8 cellular contexts compared by ENCODE assay signal in the genomic region with DNA sequence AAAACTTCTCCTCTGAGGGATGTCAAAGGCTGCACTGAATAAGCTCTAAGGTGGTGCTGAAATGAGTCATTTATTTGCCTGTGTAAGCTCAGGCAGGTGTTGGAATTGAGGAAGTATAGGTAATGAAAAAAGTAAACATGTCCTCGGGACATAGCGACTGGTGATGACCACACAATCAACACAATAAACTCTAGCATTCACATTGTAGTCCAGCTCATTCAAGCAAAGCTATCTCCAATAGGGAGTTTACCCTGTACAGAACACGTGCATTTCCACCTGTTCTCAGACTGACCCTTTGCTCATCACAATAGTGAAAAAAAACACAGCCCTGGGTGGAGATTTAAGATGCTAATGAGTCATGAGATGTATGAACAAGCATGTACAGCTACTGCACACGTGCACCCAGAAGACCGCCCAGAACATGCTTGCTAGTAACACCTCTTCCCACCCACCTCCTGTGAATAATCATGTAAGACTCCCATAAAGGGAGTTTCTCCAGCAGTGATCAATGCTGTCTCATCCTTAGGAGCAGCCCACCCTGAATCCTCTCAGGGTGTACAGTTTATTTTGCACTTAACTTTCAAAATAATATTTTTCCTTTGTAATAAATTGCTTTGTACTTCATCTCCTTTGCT. TPM values are rescaled to one million over a fixed set of nuclear protein-coding genes. Genes with fewer than 3 reads are reported as not detected.
DNase-seq lines count a peak whose midpoint lies in the region; ATAC-seq and TF ChIP-seq lines count a peak whose summit lies in the region.

No MANE protein-coding gene starts in this region.

- H3K9ac ChIP-seq in SU-DHL-6 (ENCODE audit: low read length) (peak overlapping the region; percentile 34), liver (ENCODE audit: low read depth in 1 of 2, low read length in 2 of 2) (peak overlapping the region; percentile 70 to 93)

- TF ChIP-seq CTCF in GM23338 (conservative IDR thresholded peaks at IDR 0.05; ENCODE audit: low read depth in 2 of 2) (no peak), SU-DHL-6 (IDR thresholded peaks at IDR 0.05; ENCODE audit: insufficient read depth, low read length, poor library complexity, severe bottlenecking) (no peak), astrocyte of the cerebellum (IDR thresholded peaks at IDR 0.05; ENCODE audit: low read depth, low read length, missing control alignments) (no peak), liver (IDR thresholded peaks at IDR 0.05; ENCODE audit: low read depth, low read length, missing input control) (no peak)

- H3K4me3 ChIP-seq in GM23338 (0 out of 2 replicates have a peak overlapping the region, but pooled peaks have one; percentile 18), SU-DHL-6 (ENCODE audit: insufficient read depth, low read length, poor library complexity, severe bottlenecking) (peak overlapping the region; percentile 44), astrocyte of the cerebellum (ENCODE audit: low read depth, low read length) (peak overlapping the region; percentile 2), liver (ENCODE audit: low read depth in 1 of 3, low read length in 3 of 3) (peak overlapping the region; percentile 60 to 84 (median 70))

- H3K79me2 ChIP-seq in GM23338 (replicated peaks; ENCODE audit: insufficient read depth): no peaks in the 10 kb centered on the region
- peaks cover 26% of the 10 kb centered on the region for H3K79me2 ChIP-seq in SU-DHL-6 (ENCODE audit: insufficient read depth, low read length)

- H2AFZ ChIP-seq in GM23338: no peak overlapping the region
- no peak overlapping the region for H2AFZ ChIP-seq in SU-DHL-6 (ENCODE audit: low read depth, low read length, severe bottlenecking)

- H3K27ac ChIP-seq in GM23338 (ENCODE audit: low read depth) (peak overlapping the region; percentile 70; the same call in 1 of the 2 replicates), SU-DHL-6 (ENCODE audit: low read depth, low read length) (peak overlapping the region; percentile 90), liver (ENCODE audit: low read depth in 1 of 2, low read length in 2 of 2) (peak overlapping the region; percentile 96)

- H3F3A ChIP-seq in GM23338 (replicated peaks; ENCODE audit: low read depth) (no peaks in the 10 kb centered on the region), SU-DHL-6 (ENCODE audit: insufficient read depth) (peaks cover 32% of the 10 kb centered on the region)

- H3K9me2 ChIP-seq in GM23338 (ENCODE audit: insufficient read depth) (no peaks in the 10 kb centered on the region; the same call in 1 of the 2 replicates), SU-DHL-6 (replicated peaks; ENCODE audit: insufficient read depth, low read length) (no peaks in the 10 kb centered on the region)

- H3K36me3 ChIP-seq in GM23338 (ENCODE audit: insufficient read depth) (no peaks in the 10 kb centered on the region), SU-DHL-6 (ENCODE audit: low read length) (peaks cover 8% of the 10 kb centered on the region), liver (ENCODE audit: control insufficient read depth in 4 of 4, insufficient read depth in 3 of 4, low read depth in 1 of 4, low read length in 3 of 4) (peaks cover 0 to 1% (median 0%) of the 10 kb centered on the region in 4 donors)

- H3K4me2 ChIP-seq in GM23338 (peak overlapping the region; percentile 68), SU-DHL-6 (ENCODE audit: low read depth, low read length, poor library complexity, severe bottlenecking) (peak overlapping the region; percentile 73)

- no peak for TF ChIP-seq RAD21 in liver (IDR thresholded peaks at IDR 0.05)

- H4K20me1 ChIP-seq in GM23338 (replicated peaks; ENCODE audit: insufficient read depth) (no peaks in the 10 kb centered on the region), SU-DHL-6 (ENCODE audit: low read depth, low read length) (no peaks in the 10 kb centered on the region)

- peaks cover 15% of the 10 kb centered on the region for H3K36me3 Mint-ChIP-seq in GM23338 (ENCODE audit: low read depth)

- H3K9me3 Mint-ChIP-seq in GM23338: peaks cover 14% of the 10 kb centered on the region

- peak overlapping the region; percentile 43; the same call in 1 of the 2 replicates for H3K27ac Mint-ChIP-seq in GM23338

- 28% methylated on average over 5 of the region's 5 CpGs for WGBS in liver

- peaks cover 17% of the 10 kb centered on the region for H3K4me1 Mint-ChIP-seq in GM23338

- 0 out of 3 replicates have a peak, but pooled peaks have one; percentile 14 for ATAC-seq in GM23338

- H3K4me1 ChIP-seq in GM23338 (ENCODE audit: insufficient read depth) (peaks cover 10% of the 10 kb centered on the region), liver (ENCODE audit: control insufficient read depth in 4 of 4, insufficient read depth in 4 of 4, low read length in 3 of 4) (peaks cover 2 to 31% (median 9%) of the 10 kb centered on the region in 4 donors)

- H3K27me3 Mint-ChIP-seq in GM23338 (ENCODE audit: insufficient read depth, low read depth, poor library complexity): peaks cover 10% of the 10 kb centered on the region

- H3K4me3 Mint-ChIP-seq in GM23338: no peak overlapping the region

- peak; percentile 97 for DNase-seq in ELR (ENCODE audit: low read depth)
- no peak for DNase-seq in GM23338 (ENCODE audit: low spot score)
- peak; percentile 76 for DNase-seq in LHCN-M2 (ENCODE audit: low read depth)
- no peak for DNase-seq in astrocyte of the cerebellum (ENCODE audit: low read depth)
- DNase-seq in stimulated activated CD8-positive, alpha-beta memory T cell treated with anti-CD3 and anti-CD28 coated beads, Interleukin-7, amount 100 ng/mL, for 24 hours (ENCODE audit: low read depth): peak; percentile 32
- no peak for DNase-seq in SKM-1 (lab: John Stamatoyannopoulos, UW; ENCODE audit: unreplicated experiment)

- no peaks in the 10 kb centered on the region for H3K27me3 ChIP-seq in GM23338 (ENCODE audit: insufficient read depth)
- no peaks in the 10 kb centered on the region for H3K27me3 ChIP-seq in SU-DHL-6 (ENCODE audit: low read length)
- no peaks in the 10 kb centered on the region for H3K27me3 ChIP-seq in liver (ENCODE audit: control insufficient read depth in 4 of 4, insufficient read depth in 4 of 4, low read length in 3 of 4)

- no peaks in the 10 kb centered on the region for H3K9me3 ChIP-seq in SU-DHL-6 (ENCODE audit: insufficient read depth, low read length)
- no peaks in the 10 kb centered on the region for H3K9me3 ChIP-seq in liver (ENCODE audit: control insufficient read depth in 4 of 4, low read length in 3 of 4)

- in situ Hi-C loops in astrocyte of the cerebellum (cut with HindIII; ENCODE audit: low sequenced_read_pairs): no loop called here

TF ChIP-seq in GM23338, 12 proteins besides CTCF, POLR2A, EP300 and RAD21 (continues in another document):
- TF ChIP-seq EZH2 (IDR thresholded peaks at IDR 0.05; ENCODE audit: low read depth, unreplicated experiment): no peak

TF ChIP-seq in liver, 16 proteins besides CTCF, POLR2A, EP300 and RAD21 (continues in another document):
- TF ChIP-seq EGR1 (IDR thresholded peaks at IDR 0.05; ENCODE audit: low read depth in 2 of 2) (peak in 1 of 2 donors; percentile 18), RXRA (IDR thresholded peaks at IDR 0.05) (no peak), HNF4G (IDR thresholded peaks at IDR 0.05) (no peak), HNF4A (conservative IDR thresholded peaks at IDR 0.05) (peak; percentile 29 to 43), FOXA2 (IDR thresholded peaks at IDR 0.05) (peak; percentile 25), YY1 (IDR thresholded peaks at IDR 0.05) (no peak)
- TF ChIP-seq, protein P1, sequence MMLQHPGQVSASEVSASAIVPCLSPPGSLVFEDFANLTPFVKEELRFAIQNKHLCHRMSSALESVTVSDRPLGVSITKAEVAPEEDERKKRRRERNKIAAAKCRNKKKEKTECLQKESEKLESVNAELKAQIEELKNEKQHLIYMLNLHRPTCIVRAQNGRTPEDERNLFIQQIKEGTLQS (IDR thresholded peaks at IDR 0.05): no peak
- TF ChIP-seq, protein P2, sequence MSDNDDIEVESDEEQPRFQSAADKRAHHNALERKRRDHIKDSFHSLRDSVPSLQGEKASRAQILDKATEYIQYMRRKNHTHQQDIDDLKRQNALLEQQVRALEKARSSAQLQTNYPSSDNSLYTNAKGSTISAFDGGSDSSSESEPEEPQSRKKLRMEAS (IDR thresholded peaks at IDR 0.05): peak; percentile 39

RNA-seq across cellular contexts. Expression of a gene that starts 33.0 kb away (rescaled TPM):
- total RNA-seq in GM23338 (2014; rRNA removed; shearing (Covaris generic)): 3,419 and 3,629 TPM in 2 replicates
- polyA plus RNA-seq in GM23338 (2016; fragmentation: Nextera tagmentation; extraction: Ambion mirVana) (1,839 and 1,914 TPM in 2 replicates), liver (under 1 TPM in 1 of 2 donors, not detected in 1; 0.32 TPM)
- total RNA-seq in LHCN-M2 (2014; rRNA removed) (0.63 and 1.3 TPM in 2 replicates), liver (1 to 10 TPM in 1 of 2 donors, not detected in 1; 3.2 TPM)
- 2.3 TPM for polyA plus RNA-seq in LHCN-M2 (2012)

RNA-seq across cellular contexts. Expression of a gene that starts 45.1 kb away (rescaled TPM):
- 11.1 and 11.2 TPM in 2 replicates for total RNA-seq in GM23338 (2014; rRNA removed; shearing (Covaris generic))
- polyA plus RNA-seq in GM23338 (2016; fragmentation: Nextera tagmentation; extraction: Ambion mirVana) (7.1 and 8.3 TPM in 2 replicates), liver (1 to 10 TPM in 1 of 2 donors, under 1 TPM in 1; 0.63 to 3.4 TPM)
- total RNA-seq in LHCN-M2 (2014; rRNA removed) (61.1 and 65.0 TPM in 2 replicates), liver (10 to 100 TPM in 1 of 2 donors, under 1 TPM in 1; 0.67 to 16.8 TPM)
- 32.1 TPM for polyA plus RNA-seq in LHCN-M2 (2012)

RNA-seq across cellular contexts. Expression of a gene that starts 45.9 kb away (rescaled TPM):
- 37.0 and 46.7 TPM in 2 replicates for total RNA-seq in GM23338 (2014; rRNA removed; shearing (Covaris generic))
- polyA plus RNA-seq in GM23338 (2016; fragmentation: Nextera tagmentation; extraction: Ambion mirVana) (19.8 and 21.3 TPM in 2 replicates), liver (1 to 10 TPM; 3.1 to 5.6 TPM)
- total RNA-seq in LHCN-M2 (2014; rRNA removed) (43.2 and 46.7 TPM in 2 replicates), liver (1 to 10 TPM; 6.9 to 9.9 TPM)
- polyA plus RNA-seq in LHCN-M2 (2012): 26.1 TPM

Comparison
In these comparisons a context has a peak if more than half of its experiments do, and no peak if none do; other contexts are left out.
1. DNase-seq: peak in ELR (single experiment), LHCN-M2 (single experiment) and stimulated activated CD8-positive, alpha-beta memory T cell treated with anti-CD3 and anti-CD28 coated beads, Interleukin-7, amount 100 ng/mL, for 24 hours (single experiment); none in GM23338 (single experiment), astrocyte of the cerebellum (single experiment) and SKM-1 (single experiment).
2. H3K4me3 ChIP-seq: peak in every context shown above with its lines; median percentile 70 in liver; 44 in SU-DHL-6; 18 in GM23338; 2 in astrocyte of the cerebellum.
3. RNA of a gene that starts 33.0 kb away (total RNA-seq): 3,419 to 3,629 TPM in GM23338; 3.2 TPM in liver and 0.63 to 1.3 TPM in LHCN-M2; every median in the first group is over 100 times any median in the second.
4. Peak in every context shown above with its lines, with median percentiles within 50 percentile points of each other: H3K27ac ChIP-seq.